1 cellular context compared by ENCODE assay signal in genomic region chr14:68795602-68796417, GRCh38.
TF ChIP-seq lines count a peak whose summit lies in the region.

No MANE protein-coding gene starts in this region.

TF ChIP-seq in K562, 482 proteins besides CTCF, POLR2A, EP300 and RAD21 (continued from another document and continues in another):
- TF ChIP-seq CBX5 (IDR thresholded peaks at IDR 0.05; ENCODE audit: borderline replicate concordance, low read depth) (no peak), GABPA (tag; conservative IDR thresholded peaks at IDR 0.05; ENCODE audit: low read depth) (peak; percentile 80), OTX1 (CRISPR knock-in tag; IDR thresholded peaks at IDR 0.05) (no peak), ARID4B (CRISPR knock-in tag; IDR thresholded peaks at IDR 0.05) (0 out of 2 replicates have a peak, but pooled peaks have one; percentile 61), MED1 (CRISPR knock-in tag; IDR thresholded peaks at IDR 0.05; ENCODE audit: borderline replicate concordance) (0 out of 2 replicates have a peak, but pooled peaks have one; percentile 68), KLF13 (tag; IDR thresholded peaks at IDR 0.05; ENCODE audit: borderline replicate concordance, low read depth) (no peak), NFIC (IDR thresholded peaks at IDR 0.05) (peak; percentile 17; the same call in 1 of the 2 replicates), PYGO2 (tag; IDR thresholded peaks at IDR 0.05) (no peak), ILF3 (IDR thresholded peaks at IDR 0.05; ENCODE audit: borderline replicate concordance) (no peak), PRPF4 (IDR thresholded peaks at IDR 0.05; ENCODE audit: insufficient read depth, low read depth, low read length, poor library complexity, severe bottlenecking) (no peak), NCOR1 (IDR thresholded peaks at IDR 0.05) (no peak), ZNF143 (CRISPR knock-in tag; IDR thresholded peaks at IDR 0.05) (no peak), ZNF584 (CRISPR knock-in tag; IDR thresholded peaks at IDR 0.05; ENCODE audit: low read depth) (no peak), NR3C1 (CRISPR knock-in tag; IDR thresholded peaks at IDR 0.05) (no peak), HOMEZ (CRISPR knock-in tag; IDR thresholded peaks at IDR 0.05) (no peak), ESRRA (IDR thresholded peaks at IDR 0.05; ENCODE audit: borderline replicate concordance, low read depth) (peak; percentile 11; the same call in 1 of the 2 replicates), ZNF707 (CRISPR knock-in tag; conservative IDR thresholded peaks at IDR 0.05) (no peak), CCAR2 (IDR thresholded peaks at IDR 0.05; ENCODE audit: low read depth, low read length) (no peak), ELF2 (CRISPR knock-in tag; IDR thresholded peaks at IDR 0.05) (peak; percentile 88), RB1 (IDR thresholded peaks at IDR 0.05; ENCODE audit: low read depth) (peak; percentile 81), ZNF41 (CRISPR knock-in tag; conservative IDR thresholded peaks at IDR 0.05) (no peak), CTBP1 (IDR thresholded peaks at IDR 0.05; ENCODE audit: borderline replicate concordance) (peak; percentile 54; the same call in 1 of the 2 replicates), JUN (IDR thresholded peaks at IDR 0.05; ENCODE audit: borderline replicate concordance, low read depth, low read length) (no peak), JUN (CRISPR knock-in tag; IDR thresholded peaks at IDR 0.05; ENCODE audit: borderline replicate concordance) (no peak; the same call in 1 of the 2 replicates), MEIS2 (IDR thresholded peaks at IDR 0.05; ENCODE audit: partially characterized antibody) (no peak), ZNF644 (tag; IDR thresholded peaks at IDR 0.05; ENCODE audit: low read depth) (no peak), ZSCAN29 (IDR thresholded peaks at IDR 0.05) (no peak), GMEB1 (CRISPR knock-in tag; IDR thresholded peaks at IDR 0.05) (no peak), ZNF197 (CRISPR knock-in tag; IDR thresholded peaks at IDR 0.05; ENCODE audit: low read depth) (no peak), SNAPC5 (CRISPR knock-in tag; IDR thresholded peaks at IDR 0.05) (no peak), ZNF408 (CRISPR knock-in tag; IDR thresholded peaks at IDR 0.05; ENCODE audit: low read depth) (no peak), ZNF561 (CRISPR knock-in tag; conservative IDR thresholded peaks at IDR 0.05) (no peak), ZNF146 (CRISPR knock-in tag; IDR thresholded peaks at IDR 0.05; ENCODE audit: unreplicated experiment) (no peak), HNRNPK (IDR thresholded peaks at IDR 0.05; ENCODE audit: low read depth, low read length, poor library complexity, severe bottlenecking) (peak; percentile 15)
- TF ChIP-seq, protein P1, sequence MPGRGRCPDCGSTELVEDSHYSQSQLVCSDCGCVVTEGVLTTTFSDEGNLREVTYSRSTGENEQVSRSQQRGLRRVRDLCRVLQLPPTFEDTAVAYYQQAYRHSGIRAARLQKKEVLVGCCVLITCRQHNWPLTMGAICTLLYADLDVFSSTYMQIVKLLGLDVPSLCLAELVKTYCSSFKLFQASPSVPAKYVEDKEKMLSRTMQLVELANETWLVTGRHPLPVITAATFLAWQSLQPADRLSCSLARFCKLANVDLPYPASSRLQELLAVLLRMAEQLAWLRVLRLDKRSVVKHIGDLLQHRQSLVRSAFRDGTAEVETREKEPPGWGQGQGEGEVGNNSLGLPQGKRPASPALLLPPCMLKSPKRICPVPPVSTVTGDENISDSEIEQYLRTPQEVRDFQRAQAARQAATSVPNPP (IDR thresholded peaks at IDR 0.05; ENCODE audit: borderline replicate concordance, insufficient read depth, insufficient read length): no peak
- TF ChIP-seq, protein P2, sequence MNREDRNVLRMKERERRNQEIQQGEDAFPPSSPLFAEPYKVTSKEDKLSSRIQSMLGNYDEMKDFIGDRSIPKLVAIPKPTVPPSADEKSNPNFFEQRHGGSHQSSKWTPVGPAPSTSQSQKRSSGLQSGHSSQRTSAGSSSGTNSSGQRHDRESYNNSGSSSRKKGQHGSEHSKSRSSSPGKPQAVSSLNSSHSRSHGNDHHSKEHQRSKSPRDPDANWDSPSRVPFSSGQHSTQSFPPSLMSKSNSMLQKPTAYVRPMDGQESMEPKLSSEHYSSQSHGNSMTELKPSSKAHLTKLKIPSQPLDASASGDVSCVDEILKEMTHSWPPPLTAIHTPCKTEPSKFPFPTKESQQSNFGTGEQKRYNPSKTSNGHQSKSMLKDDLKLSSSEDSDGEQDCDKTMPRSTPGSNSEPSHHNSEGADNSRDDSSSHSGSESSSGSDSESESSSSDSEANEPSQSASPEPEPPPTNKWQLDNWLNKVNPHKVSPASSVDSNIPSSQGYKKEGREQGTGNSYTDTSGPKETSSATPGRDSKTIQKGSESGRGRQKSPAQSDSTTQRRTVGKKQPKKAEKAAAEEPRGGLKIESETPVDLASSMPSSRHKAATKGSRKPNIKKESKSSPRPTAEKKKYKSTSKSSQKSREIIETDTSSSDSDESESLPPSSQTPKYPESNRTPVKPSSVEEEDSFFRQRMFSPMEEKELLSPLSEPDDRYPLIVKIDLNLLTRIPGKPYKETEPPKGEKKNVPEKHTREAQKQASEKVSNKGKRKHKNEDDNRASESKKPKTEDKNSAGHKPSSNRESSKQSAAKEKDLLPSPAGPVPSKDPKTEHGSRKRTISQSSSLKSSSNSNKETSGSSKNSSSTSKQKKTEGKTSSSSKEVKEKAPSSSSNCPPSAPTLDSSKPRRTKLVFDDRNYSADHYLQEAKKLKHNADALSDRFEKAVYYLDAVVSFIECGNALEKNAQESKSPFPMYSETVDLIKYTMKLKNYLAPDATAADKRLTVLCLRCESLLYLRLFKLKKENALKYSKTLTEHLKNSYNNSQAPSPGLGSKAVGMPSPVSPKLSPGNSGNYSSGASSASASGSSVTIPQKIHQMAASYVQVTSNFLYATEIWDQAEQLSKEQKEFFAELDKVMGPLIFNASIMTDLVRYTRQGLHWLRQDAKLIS (CRISPR knock-in tag; IDR thresholded peaks at IDR 0.05): peak; percentile 71
- TF ChIP-seq, protein P3, sequence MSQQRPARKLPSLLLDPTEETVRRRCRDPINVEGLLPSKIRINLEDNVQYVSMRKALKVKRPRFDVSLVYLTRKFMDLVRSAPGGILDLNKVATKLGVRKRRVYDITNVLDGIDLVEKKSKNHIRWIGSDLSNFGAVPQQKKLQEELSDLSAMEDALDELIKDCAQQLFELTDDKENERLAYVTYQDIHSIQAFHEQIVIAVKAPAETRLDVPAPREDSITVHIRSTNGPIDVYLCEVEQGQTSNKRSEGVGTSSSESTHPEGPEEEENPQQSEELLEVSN (IDR thresholded peaks at IDR 0.05; ENCODE audit: borderline replicate concordance in 1 of 2, extremely low read depth in 1 of 2, insufficient read depth in 1 of 2, insufficient read length in 1 of 2, low read depth in 1 of 2, low read length in 1 of 2, poor library complexity in 1 of 2, severe bottlenecking in 1 of 2): peak; percentile 82 to 86
- TF ChIP-seq, protein P4, sequence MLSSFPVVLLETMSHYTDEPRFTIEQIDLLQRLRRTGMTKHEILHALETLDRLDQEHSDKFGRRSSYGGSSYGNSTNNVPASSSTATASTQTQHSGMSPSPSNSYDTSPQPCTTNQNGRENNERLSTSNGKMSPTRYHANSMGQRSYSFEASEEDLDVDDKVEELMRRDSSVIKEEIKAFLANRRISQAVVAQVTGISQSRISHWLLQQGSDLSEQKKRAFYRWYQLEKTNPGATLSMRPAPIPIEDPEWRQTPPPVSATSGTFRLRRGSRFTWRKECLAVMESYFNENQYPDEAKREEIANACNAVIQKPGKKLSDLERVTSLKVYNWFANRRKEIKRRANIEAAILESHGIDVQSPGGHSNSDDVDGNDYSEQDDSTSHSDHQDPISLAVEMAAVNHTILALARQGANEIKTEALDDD (IDR thresholded peaks at IDR 0.05): no peak
- TF ChIP-seq, protein P5, sequence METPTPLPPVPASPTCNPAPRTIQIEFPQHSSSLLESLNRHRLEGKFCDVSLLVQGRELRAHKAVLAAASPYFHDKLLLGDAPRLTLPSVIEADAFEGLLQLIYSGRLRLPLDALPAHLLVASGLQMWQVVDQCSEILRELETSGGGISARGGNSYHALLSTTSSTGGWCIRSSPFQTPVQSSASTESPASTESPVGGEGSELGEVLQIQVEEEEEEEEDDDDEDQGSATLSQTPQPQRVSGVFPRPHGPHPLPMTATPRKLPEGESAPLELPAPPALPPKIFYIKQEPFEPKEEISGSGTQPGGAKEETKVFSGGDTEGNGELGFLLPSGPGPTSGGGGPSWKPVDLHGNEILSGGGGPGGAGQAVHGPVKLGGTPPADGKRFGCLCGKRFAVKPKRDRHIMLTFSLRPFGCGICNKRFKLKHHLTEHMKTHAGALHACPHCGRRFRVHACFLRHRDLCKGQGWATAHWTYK (CRISPR knock-in tag; IDR thresholded peaks at IDR 0.05): no peak
